In the genomic region with DNA sequence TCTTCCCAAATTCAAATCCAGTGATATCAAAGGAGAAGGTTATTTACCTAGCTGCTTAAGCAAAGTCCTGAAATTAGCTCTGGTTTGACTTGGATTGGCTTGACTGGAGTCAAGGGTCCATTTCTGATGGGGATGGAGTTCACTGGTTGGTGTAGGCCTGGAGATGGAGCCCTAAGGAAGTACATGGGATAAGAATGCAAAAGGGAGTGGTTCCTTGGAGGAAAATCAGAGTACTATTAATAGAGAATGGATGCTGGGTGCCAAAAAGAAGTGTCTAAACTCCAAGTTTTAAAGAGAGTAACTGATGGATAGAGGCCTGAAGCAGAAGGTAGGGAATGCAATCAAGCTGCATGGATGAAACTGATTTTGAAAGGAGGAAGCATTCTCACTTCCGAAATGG, we compare ENCODE assay signal across 35 cellular contexts. TPM values are rescaled to one million over a fixed set of nuclear protein-coding genes. Genes with fewer than 3 reads are reported as not detected.
"Had no signal": no experiment of that assay in that cellular context is flagged by ENCODE, and none has a peak within 500 bp of the region (broad histone marks: within the 10 kb centered on the region; RNA-seq: fewer than 3 reads in every experiment).

No MANE protein-coding gene starts in this region.

- H3K79me2 ChIP-seq: parathyroid adenoma had no signal

- H3K9me3 ChIP-seq: left ventricle myocardium inferior, neutrophil, right atrium auricular region, right lobe of liver, spleen, tibial nerve, uterus had no signal

- H3K4me1 Mint-ChIP-seq: immature natural killer cell; mesothelial cell of epicardium; naive B cell; natural killer cell; nephron progenitor cell; neural progenitor cell; stimulated activated memory B cell treated with anti-CD40 and anti-IgM and Interleukin-4, amounts not matched to agents 10 μg/mL and 1 μg/mL and 100 μg/mL, for 72 hours; stimulated activated naive CD8-positive, alpha-beta T cell treated with anti-CD3 and anti-CD28 coated beads, Interleukin-15, amount 100 ng/mL, for 72 hours had no signal

- DNase-seq: hypothalamus; immature natural killer cell; kidney; left ventricle myocardium inferior; mesendoderm; naive B cell; natural killer cell; nephron progenitor cell; occipital lobe; right lobe of liver; small intestine; spleen; stimulated activated CD4-positive, alpha-beta T cell treated with anti-CD3 and anti-CD28 coated beads, Interleukin-4, amount 100 ng/mL, for 4 hours; stimulated activated CD8-positive, alpha-beta memory T cell treated with anti-CD3 and anti-CD28 coated beads, Interleukin-4, amount 100 ng/mL, for 48 hours; stimulated activated naive CD4-positive, alpha-beta T cell treated with Interleukin-2 at 50 U/mL for 16 hours; stimulated activated naive CD8-positive, alpha-beta T cell treated with anti-CD3 and anti-CD28 coated beads, Interleukin-15, amount 100 ng/mL, for 72 hours; substantia nigra; uterus had no signal

- H3K4me1 ChIP-seq: left ventricle myocardium inferior, neural progenitor cell, parathyroid adenoma, right atrium auricular region, right lobe of liver, spleen, uterus had no signal

- H3K4me3 ChIP-seq: left ventricle myocardium inferior, lung, neural progenitor cell, right atrium auricular region, right lobe of liver, spleen, tibial nerve, uterus had no signal

- H3K27ac ChIP-seq: left ventricle myocardium inferior, neural progenitor cell, neutrophil, parathyroid adenoma, right atrium auricular region, right lobe of liver, spleen, tibial nerve, uterus had no signal

- H3K27me3 ChIP-seq: neural progenitor cell, neutrophil, right atrium auricular region, right lobe of liver, spleen, tibial nerve, uterus had no signal

- H3K36me3 Mint-ChIP-seq: immature natural killer cell; mesothelial cell of epicardium; naive B cell; natural killer cell; neural progenitor cell; stimulated activated memory B cell treated with anti-CD40 and anti-IgM and Interleukin-4, amounts not matched to agents 10 μg/mL and 1 μg/mL and 100 μg/mL, for 72 hours; type B pancreatic cell had no signal

- H3K27ac Mint-ChIP-seq: immature natural killer cell; mesothelial cell of epicardium; naive B cell; natural killer cell; nephron progenitor cell; neural progenitor cell; progenitor cell of endocrine pancreas; stimulated activated memory B cell treated with anti-CD40 and anti-IgM and Interleukin-4, amounts not matched to agents 10 μg/mL and 1 μg/mL and 100 μg/mL, for 72 hours; stimulated activated naive CD8-positive, alpha-beta T cell treated with anti-CD3 and anti-CD28 coated beads, Interleukin-15, amount 100 ng/mL, for 72 hours; type B pancreatic cell had no signal

- H3K4me2 ChIP-seq: neural progenitor cell had no signal

- H3K4me3 Mint-ChIP-seq: immature natural killer cell; mesothelial cell of epicardium; naive B cell; natural killer cell; nephron progenitor cell; neural progenitor cell; stimulated activated memory B cell treated with anti-CD40 and anti-IgM and Interleukin-4, amounts not matched to agents 10 μg/mL and 1 μg/mL and 100 μg/mL, for 72 hours; stimulated activated naive CD8-positive, alpha-beta T cell treated with anti-CD3 and anti-CD28 coated beads, Interleukin-15, amount 100 ng/mL, for 72 hours; type B pancreatic cell had no signal

- H2AFZ ChIP-seq: neural progenitor cell, parathyroid adenoma had no signal

- H3K27me3 Mint-ChIP-seq: progenitor cell of endocrine pancreas; stimulated activated naive CD8-positive, alpha-beta T cell treated with anti-CD3 and anti-CD28 coated beads, Interleukin-15, amount 100 ng/mL, for 72 hours had no signal

- H3K9ac ChIP-seq: neural progenitor cell, parathyroid adenoma had no signal

- H3K9me3 Mint-ChIP-seq: mesothelial cell of epicardium; naive B cell; natural killer cell; nephron progenitor cell; stimulated activated memory B cell treated with anti-CD40 and anti-IgM and Interleukin-4, amounts not matched to agents 10 μg/mL and 1 μg/mL and 100 μg/mL, for 72 hours; stimulated activated naive CD8-positive, alpha-beta T cell treated with anti-CD3 and anti-CD28 coated beads, Interleukin-15, amount 100 ng/mL, for 72 hours; type B pancreatic cell had no signal

- H3K36me3 ChIP-seq: left ventricle myocardium inferior, neural progenitor cell, neutrophil, right atrium auricular region, right lobe of liver, spleen, tibial nerve, uterus had no signal

- ATAC-seq: natural killer cell; right lobe of liver; stimulated activated memory B cell treated with anti-CD40 and anti-IgM and Interleukin-4, amounts not matched to agents 10 μg/mL and 1 μg/mL and 100 μg/mL, for 72 hours; stimulated activated naive CD8-positive, alpha-beta T cell treated with anti-CD3 and anti-CD28 coated beads, Interleukin-15, amount 100 ng/mL, for 72 hours had no signal

RNA-seq across cellular contexts. Expression of gene TXNDC8, which starts 13.8 kb away (rescaled TPM):
- total RNA-seq: kidney, left ventricle myocardium inferior, lower leg skin, lung, mesothelial cell of epicardium, mononuclear cell, natural killer cell, occipital lobe, osteocyte, progenitor cell of endocrine pancreas, pulmonary artery endothelial cell, renal cortical epithelial cell, right atrium auricular region, right lobe of liver, spleen, temporal lobe, tibial nerve, ureter, uterus had no signal
- polyA plus RNA-seq: immature natural killer cell, lung, small intestine, spleen had no signal
